18 cellular contexts compared by ENCODE assay signal in genomic region chr3:188367741-188368140, GRCh38.
DNase-seq lines count a peak whose midpoint lies in the region; ATAC-seq and TF ChIP-seq lines count a peak whose summit lies in the region.
"Had no signal": no experiment of that assay in that cellular context is flagged by ENCODE, and none has a peak within 500 bp of the region (broad histone marks: within the 10 kb centered on the region; RNA-seq: fewer than 3 reads in every experiment).

No MANE protein-coding gene starts in this region.

- no peak for TF ChIP-seq POLR2A in esophagus muscularis mucosa (IDR thresholded peaks at IDR 0.05; ENCODE audit: low read depth)
- no peak for TF ChIP-seq POLR2A in sigmoid colon (IDR thresholded peaks at IDR 0.05)

- intact Hi-C loops in esophagus muscularis mucosa (cut with DNase I) (no loop called here), sigmoid colon (cut with DNase I) (no loop called here), left lung (cut with DNase I) (no loop called here)

- 53% methylated on average over 1 of the region's 1 CpG for WGBS in esophagus muscularis mucosa
- WGBS in sigmoid colon, 2 donors = 90 to 98% methylated on average over 1 of the region's 1 CpG

- TF ChIP-seq EP300 in esophagus muscularis mucosa (IDR thresholded peaks at IDR 0.05) (no peak), sigmoid colon (IDR thresholded peaks at IDR 0.05) (no peak)

- no peak for ATAC-seq in left lung
- ATAC-seq: PC-3 had no signal

- H3K27me3 ChIP-seq in esophagus muscularis mucosa (no peaks in the 10 kb centered on the region), sigmoid colon (no peaks in the 10 kb centered on the region), left lung (no peaks in the 10 kb centered on the region)

- TF ChIP-seq CTCF in AG10803 (conservative IDR thresholded peaks at IDR 0.05; ENCODE audit: low read length) = no peak
- TF ChIP-seq CTCF in esophagus muscularis mucosa (IDR thresholded peaks at IDR 0.05) = no peak
- TF ChIP-seq CTCF in sigmoid colon (IDR thresholded peaks at IDR 0.05) = no peak
- TF ChIP-seq CTCF in left lung (IDR thresholded peaks at IDR 0.05) = no peak

- no peaks in the 10 kb centered on the region for H3K9me3 ChIP-seq in esophagus muscularis mucosa
- no peaks in the 10 kb centered on the region for H3K9me3 ChIP-seq in sigmoid colon
- H3K9me3 ChIP-seq in left lung = no peaks in the 10 kb centered on the region

- H3K4me1 ChIP-seq in esophagus muscularis mucosa (peaks cover 18 to 83% (median 78%) of the 10 kb centered on the region in 4 donors), sigmoid colon (peaks cover 0 to 80% (median 53%) of the 10 kb centered on the region in 4 donors), left lung (peaks cover 0 to 14% of the 10 kb centered on the region in 2 donors)

- DNase-seq in AG10803 (ENCODE audit: low read depth) (peak; percentile 52), EH (ENCODE audit: low read depth) (peak; percentile 20), esophagus muscularis mucosa (ENCODE audit: extremely low spot score) (no peak), sigmoid colon (no peak), left lung (no peak), NCI-H1436 treated with DMSO at 0.1 percent for 48 hours (lab: John Stamatoyannopoulos, UW) (no peak), NCI-H1105 treated with DMSO at 0.1 percent for 48 hours (lab: John Stamatoyannopoulos, UW) (no peak)
- no peak for DNase-seq in stimulated activated CD4-positive, alpha-beta T cell treated with anti-CD3 and anti-CD28 coated beads, Interleukin-4, amount 100 ng/mL, for 24 hours
- DNase-seq: CD4-positive, alpha-beta memory T cell; DMS53; MV-4-11; NCI-H1417 treated with DMSO at 0.1 percent for 48 hours; NCI-H1930; NCI-H226; NCI-H524; PC-3; RPMI8226 had no signal

- peaks cover 0 to 5% (median 0%) of the 10 kb centered on the region in 4 donors for H3K36me3 ChIP-seq in esophagus muscularis mucosa
- no peaks in the 10 kb centered on the region for H3K36me3 ChIP-seq in sigmoid colon
- H3K36me3 ChIP-seq in left lung = no peaks in the 10 kb centered on the region

- H3K4me3 ChIP-seq in AG10803 (ENCODE audit: low read length) (no peak overlapping the region), esophagus muscularis mucosa (no peak overlapping the region), sigmoid colon (no peak overlapping the region), left lung (no peak overlapping the region)

- H3K27ac ChIP-seq in esophagus muscularis mucosa (replicated peaks in 1 of 4) (peak overlapping the region; percentile 70 to 80 (median 72)), sigmoid colon (peak overlapping the region; percentile 39 to 73 (median 66)), left lung (no peak overlapping the region)
- H3K27ac ChIP-seq: KMS-11 had no signal

Comparison
In these comparisons a context has a peak if more than half of its experiments do, and no peak if none do; other contexts are left out.
1. DNase-seq: peak in AG10803 (single experiment) and EH (single experiment); none in esophagus muscularis mucosa (single experiment), sigmoid colon (single experiment), left lung (0 of 2), NCI-H1436 treated with DMSO at 0.1 percent for 48 hours (single experiment), stimulated activated CD4-positive, alpha-beta T cell treated with anti-CD3 and anti-CD28 coated beads, Interleukin-4, amount 100 ng/mL, for 24 hours (single experiment) and NCI-H1105 treated with DMSO at 0.1 percent for 48 hours (single experiment).
2. H3K27ac ChIP-seq: peak in esophagus muscularis mucosa (4 of 4) and sigmoid colon (4 of 4); none in left lung (0 of 2).